Comparison of ENCODE assay signal across 20 cellular contexts in genomic region chr9:89345476-89345875, GRCh38. TPM values are rescaled to one million over a fixed set of nuclear protein-coding genes. Genes with fewer than 3 reads are reported as not detected.
"Had no signal": no experiment of that assay in that cellular context is flagged by ENCODE, and none has a peak within 500 bp of the region (broad histone marks: within the 10 kb centered on the region; RNA-seq: fewer than 3 reads in every experiment).

No MANE protein-coding gene starts in this region.

- H3K27me3 ChIP-seq: adrenal gland, ascending aorta, brain microvascular endothelial cell, left lung, testis, uterus had no signal

- DNase-seq: activated B cell treated with CpG ODN at 0.5 μM for 24 hours; activated CD4-positive, alpha-beta T cell treated with anti-CD3 and anti-CD28 coated beads for 4 hours; activated CD8-positive, alpha-beta memory T cell treated with anti-CD3 and anti-CD28 coated beads, Interleukin-2, amount 50 U/mL, for 48 hours; adrenal gland; brain microvascular endothelial cell; central memory CD4-positive, alpha-beta T cell; effector memory CD4-positive, alpha-beta T cell; hippocampal formation; kidney glomerular epithelial cell; left lung; naive thymus-derived CD8-positive, alpha-beta T cell; right cardiac atrium; stimulated activated CD4-positive, alpha-beta T cell treated with anti-CD3 and anti-CD28 coated beads, Interleukin-4, amount 100 ng/mL, for 4 hours; testis; trophoblast cell; uterus had no signal

- ATAC-seq: esophagus mucosa; left lung; naive thymus-derived CD8-positive, alpha-beta T cell; right cardiac atrium had no signal

- H3K4me1 ChIP-seq: adrenal gland, ascending aorta, left lung, testis, uterus had no signal

- H3K4me1 Mint-ChIP-seq: activated B cell treated with CpG ODN at 0.5 μM for 24 hours had no signal

- H3K27ac ChIP-seq: adrenal gland, ascending aorta, brain microvascular endothelial cell, left lung, testis, uterus had no signal

- H3K27me3 Mint-ChIP-seq: activated B cell treated with CpG ODN at 0.5 μM for 24 hours; naive thymus-derived CD8-positive, alpha-beta T cell had no signal

- H3K27ac Mint-ChIP-seq: activated B cell treated with CpG ODN at 0.5 μM for 24 hours; T-helper 1 cell treated with Interleukin-12 subunit alpha and Interleukin-12 subunit beta and Interleukin-4 antibody, amounts not matched to agents 30 μg/mL and 1 μg/mL, for 36 hours had no signal

- H3K4me3 Mint-ChIP-seq: activated B cell treated with CpG ODN at 0.5 μM for 24 hours; naive thymus-derived CD8-positive, alpha-beta T cell; T-helper 1 cell treated with Interleukin-12 subunit alpha and Interleukin-12 subunit beta and Interleukin-4 antibody, amounts not matched to agents 30 μg/mL and 1 μg/mL, for 36 hours had no signal

- H3K9me3 ChIP-seq: adrenal gland, ascending aorta, left lung, testis, uterus had no signal

- H3K36me3 ChIP-seq: uterus had no signal

- H3K4me3 ChIP-seq: adrenal gland, ascending aorta, left lung, lung, testis, uterus had no signal

- H3K9me3 Mint-ChIP-seq: activated B cell treated with CpG ODN at 0.5 μM for 24 hours had no signal

RNA-seq across cellular contexts. Expression of gene CKS2, which starts 34.5 kb away (rescaled TPM):
- total RNA-seq: ascending aorta had no signal
